Comparison of ENCODE assay signal across 8 cellular contexts in the genomic region with DNA sequence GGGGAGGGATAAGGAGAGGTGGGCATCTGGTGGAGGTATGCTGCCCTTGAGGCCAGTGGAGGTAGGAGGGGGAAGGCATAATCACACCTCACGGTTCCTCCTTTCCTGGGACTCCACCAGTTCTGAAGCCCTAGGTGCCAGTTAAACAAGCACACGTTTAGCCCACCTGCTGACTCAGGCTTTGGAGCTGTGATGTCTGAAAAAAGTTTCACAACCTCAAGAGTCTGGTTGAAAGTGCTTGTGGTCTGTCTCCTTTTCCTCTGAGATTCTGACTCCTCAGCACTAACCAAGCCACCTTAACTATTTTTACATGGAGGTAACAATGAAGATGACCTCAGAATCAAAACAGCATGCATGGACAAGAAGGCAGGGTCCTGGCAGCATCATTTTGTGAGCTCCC. TPM values are rescaled to one million over a fixed set of nuclear protein-coding genes. Genes with fewer than 3 reads are reported as not detected.
DNase-seq lines count a peak whose midpoint lies in the region; ATAC-seq and TF ChIP-seq lines count a peak whose summit lies in the region.

No MANE protein-coding gene starts in this region.

- TF ChIP-seq EP300 in ovary (IDR thresholded peaks at IDR 0.05) = no peak

- H3K9me3 Mint-ChIP-seq in effector memory CD8-positive, alpha-beta T cell = no peaks in the 10 kb centered on the region

- H3K4me3 ChIP-seq in GM12864 (ENCODE audit: low read depth, low read length) (no peak overlapping the region), ovary (no peak overlapping the region)

- no peaks in the 10 kb centered on the region for H3K27me3 Mint-ChIP-seq in effector memory CD8-positive, alpha-beta T cell

- TF ChIP-seq CTCF in GM12864 (IDR thresholded peaks at IDR 0.05; ENCODE audit: low read depth, low read length, missing control alignments) = no peak
- TF ChIP-seq CTCF in ovary (IDR thresholded peaks at IDR 0.05) = no peak

- no peak for TF ChIP-seq POLR2A in ovary (IDR thresholded peaks at IDR 0.05)

- no peaks in the 10 kb centered on the region for H3K9me3 ChIP-seq in ovary

- no peak overlapping the region for H3K27ac ChIP-seq in ovary

- peaks cover 15 to 25% of the 10 kb centered on the region in 2 donors for H3K4me1 Mint-ChIP-seq in effector memory CD8-positive, alpha-beta T cell (ENCODE audit: low read depth in 2 of 2)

- intact Hi-C loops in ovary (cut with DNase I) = no loop called here

- no peaks in the 10 kb centered on the region for H3K36me3 ChIP-seq in ovary

- peak overlapping the region; percentile 75 to 91 for H3K27ac Mint-ChIP-seq in effector memory CD8-positive, alpha-beta T cell

- DNase-seq in GM12864 (ENCODE audit: low read depth) (peak; percentile 46), NCI-H510A treated with DMSO at 0.1 percent for 48 hours (lab: John Stamatoyannopoulos, UW) (no peak), ovary (no peak), cerebellar nuclear complex (lab: John Stamatoyannopoulos, UW) (no peak)
- no peak for DNase-seq in effector memory CD8-positive, alpha-beta T cell
- no peak for DNase-seq in stimulated activated CD4-positive, alpha-beta T cell treated with anti-CD3 and anti-CD28 coated beads, Interleukin-15, amount 100 ng/mL, for 24 hours

- H3K4me3 Mint-ChIP-seq in effector memory CD8-positive, alpha-beta T cell = peak overlapping the region in 1 of 2 donors; percentile 9

- ATAC-seq in GM21390 (IDR thresholded peaks at IDR 0.05; ENCODE audit: unreplicated experiment) = peak; percentile 97
- ATAC-seq in HG03521 (IDR thresholded peaks at IDR 0.05; ENCODE audit: unreplicated experiment) = peak; percentile 92
- peak; percentile 86 for ATAC-seq in effector memory CD8-positive, alpha-beta T cell (replicated peaks)

- H3K36me3 Mint-ChIP-seq in effector memory CD8-positive, alpha-beta T cell (ENCODE audit: insufficient read depth) = peaks cover 47% of the 10 kb centered on the region

- WGBS in ovary, 3 donors = 80 to 85% (median 84%) methylated on average over 2 of the region's 2 CpGs

- H3K27me3 ChIP-seq in ovary = no peaks in the 10 kb centered on the region

- no peaks in the 10 kb centered on the region for H3K4me1 ChIP-seq in ovary (ENCODE audit: insufficient read depth)

RNA-seq across cellular contexts. Expression of a gene that starts 23.0 kb away (rescaled TPM):
- total RNA-seq in ovary = 10 to 100 TPM; 15.7 to 25.2 (median 17.9) TPM
- polyA plus RNA-seq in ovary = 10 to 100 TPM; 11.4 to 16.7 TPM
